8 cellular contexts compared by ENCODE assay signal in genomic region chr1:45843474-45843905, GRCh38. TPM values are rescaled to one million over a fixed set of nuclear protein-coding genes. Genes with fewer than 3 reads are reported as not detected.
DNase-seq lines count a peak whose midpoint lies in the region; ATAC-seq and TF ChIP-seq lines count a peak whose summit lies in the region.

No MANE protein-coding gene starts in this region.

- no peak for DNase-seq in activated CD4-positive, alpha-beta T cell treated with anti-CD3 and anti-CD28 coated beads, Interleukin-2, amount 10 ng/mL, durations not matched to agents 7 days and 5 days
- no peak for DNase-seq in activated CD4-positive, alpha-beta T cell treated with anti-CD3 and anti-CD28 coated beads for 1 hour
- peak; percentile 79 for DNase-seq in OCI-M1 (lab: John Stamatoyannopoulos, UW)
- no peak for DNase-seq in sciatic nerve (ENCODE audit: low spot score)
- no peak for DNase-seq in epidermal melanocyte (ENCODE audit: insufficient read length, low spot score)
- no peak for DNase-seq in glutamatergic neuron
- DNase-seq in aorta = no peak

- no peak overlapping the region for H3K27ac ChIP-seq in aorta (ENCODE audit: low read depth in 1 of 2, low read length in 2 of 2)

- ATAC-seq in sciatic nerve = peak; percentile 30
- no peak for ATAC-seq in aorta (ENCODE audit: low FRiP score)

- peaks cover 5% of the 10 kb centered on the region for H3K36me3 Mint-ChIP-seq in activated CD4-positive, alpha-beta T cell treated with anti-CD3 and anti-CD28 coated beads, Interleukin-2, amount 10 ng/mL, durations not matched to agents 7 days and 5 days (ENCODE audit: low read depth)
- H3K36me3 Mint-ChIP-seq in dendritic cell treated with granulocyte-macrophage colony-stimulating factor and Interleukin-4, amounts not matched to agents 40 ng/mL and 50 ng/mL, for 4 days (ENCODE audit: low read depth) = peaks cover 16% of the 10 kb centered on the region
- no peaks in the 10 kb centered on the region for H3K36me3 Mint-ChIP-seq in glutamatergic neuron (ENCODE audit: unreplicated experiment)

- H3K27me3 ChIP-seq in aorta (ENCODE audit: control insufficient read depth in 1 of 2, insufficient read depth in 2 of 2, low read length in 1 of 2) = no peaks in the 10 kb centered on the region

- no peaks in the 10 kb centered on the region for H3K27me3 Mint-ChIP-seq in activated CD4-positive, alpha-beta T cell treated with anti-CD3 and anti-CD28 coated beads, Interleukin-2, amount 10 ng/mL, durations not matched to agents 7 days and 5 days
- no peaks in the 10 kb centered on the region for H3K27me3 Mint-ChIP-seq in dendritic cell treated with granulocyte-macrophage colony-stimulating factor and Interleukin-4, amounts not matched to agents 40 ng/mL and 50 ng/mL, for 4 days
- no peaks in the 10 kb centered on the region for H3K27me3 Mint-ChIP-seq in glutamatergic neuron (ENCODE audit: unreplicated experiment)

- peaks cover under 1% of the 10 kb centered on the region for H3K9me3 Mint-ChIP-seq in activated CD4-positive, alpha-beta T cell treated with anti-CD3 and anti-CD28 coated beads, Interleukin-2, amount 10 ng/mL, durations not matched to agents 7 days and 5 days
- peaks cover 2% of the 10 kb centered on the region for H3K9me3 Mint-ChIP-seq in dendritic cell treated with granulocyte-macrophage colony-stimulating factor and Interleukin-4, amounts not matched to agents 40 ng/mL and 50 ng/mL, for 4 days
- no peaks in the 10 kb centered on the region for H3K9me3 Mint-ChIP-seq in glutamatergic neuron (ENCODE audit: unreplicated experiment)

- H3K27ac Mint-ChIP-seq in activated CD4-positive, alpha-beta T cell treated with anti-CD3 and anti-CD28 coated beads, Interleukin-2, amount 10 ng/mL, durations not matched to agents 7 days and 5 days = peak overlapping the region; percentile 86
- peak overlapping the region; percentile 13 for H3K27ac Mint-ChIP-seq in dendritic cell treated with granulocyte-macrophage colony-stimulating factor and Interleukin-4, amounts not matched to agents 40 ng/mL and 50 ng/mL, for 4 days
- H3K27ac Mint-ChIP-seq in glutamatergic neuron (ENCODE audit: unreplicated experiment) = no peak overlapping the region

- POLR2A ChIA-PET in activated CD4-positive, alpha-beta T cell treated with anti-CD3 and anti-CD28 coated beads, Interleukin-2, amount 10 ng/mL, durations not matched to agents 7 days and 5 days (lab: Charles Lee) = interaction anchor here (0.5 kb wide), 1 partner anchor 12 kb away, joined by 3 read pairs; no protein-coding TSS in a partner anchor

- peaks cover 14% of the 10 kb centered on the region for H3K4me1 Mint-ChIP-seq in activated CD4-positive, alpha-beta T cell treated with anti-CD3 and anti-CD28 coated beads, Interleukin-2, amount 10 ng/mL, durations not matched to agents 7 days and 5 days
- H3K4me1 Mint-ChIP-seq in dendritic cell treated with granulocyte-macrophage colony-stimulating factor and Interleukin-4, amounts not matched to agents 40 ng/mL and 50 ng/mL, for 4 days (ENCODE audit: low read depth) = peaks cover 14% of the 10 kb centered on the region
- peaks cover 6% of the 10 kb centered on the region for H3K4me1 Mint-ChIP-seq in glutamatergic neuron (ENCODE audit: low read depth, unreplicated experiment)

- H3K4me3 Mint-ChIP-seq in activated CD4-positive, alpha-beta T cell treated with anti-CD3 and anti-CD28 coated beads, Interleukin-2, amount 10 ng/mL, durations not matched to agents 7 days and 5 days = no peak overlapping the region
- H3K4me3 Mint-ChIP-seq in dendritic cell treated with granulocyte-macrophage colony-stimulating factor and Interleukin-4, amounts not matched to agents 40 ng/mL and 50 ng/mL, for 4 days = no peak overlapping the region
- no peak overlapping the region for H3K4me3 Mint-ChIP-seq in glutamatergic neuron (ENCODE audit: unreplicated experiment)

- H3K36me3 ChIP-seq in aorta (ENCODE audit: control insufficient read depth in 1 of 2, insufficient read depth in 2 of 2, low read length in 1 of 2) = no peaks in the 10 kb centered on the region

- H3K9me3 ChIP-seq in aorta (ENCODE audit: control insufficient read depth, low read length) = no peaks in the 10 kb centered on the region

- no peak for TF ChIP-seq CTCF in glutamatergic neuron (IDR thresholded peaks at IDR 0.05; ENCODE audit: partially characterized antibody, unreplicated experiment)

- H3K4me1 ChIP-seq in aorta (ENCODE audit: control insufficient read depth in 1 of 2, insufficient read depth in 2 of 2, low read length in 2 of 2) = peaks cover 0 to 3% of the 10 kb centered on the region in 2 donors

- intact Hi-C loops in dendritic cell treated with granulocyte-macrophage colony-stimulating factor and Interleukin-4, amounts not matched to agents 40 ng/mL and 50 ng/mL, for 4 days (cut with micrococcal nuclease) = loop anchor here (10.0 kb wide), 1 partner anchor 159 kb away; the partner anchor contains the start of genes GPBP1L1 and TMEM69
- intact Hi-C loops in sciatic nerve (cut with DNase I) = no loop called here
- intact Hi-C loops in aorta (cut with DNase I) = no loop called here

- H3K4me3 ChIP-seq in aorta (ENCODE audit: low read length in 2 of 2) = no peak overlapping the region

- CTCF ChIA-PET in activated CD4-positive, alpha-beta T cell treated with anti-CD3 and anti-CD28 coated beads, Interleukin-2, amount 10 ng/mL, durations not matched to agents 7 days and 5 days (lab: Charles Lee) = no interaction called here

RNA-seq across cellular contexts. Expression of gene MAST2, which starts 40.1 kb away (rescaled TPM):
- total RNA-seq in activated CD4-positive, alpha-beta T cell treated with anti-CD3 and anti-CD28 coated beads, Interleukin-2, amount 10 ng/mL, durations not matched to agents 7 days and 5 days = 10 to 100 TPM; 25.2 to 26.3 TPM
- total RNA-seq in sciatic nerve (55.0 TPM), glutamatergic neuron (ENCODE audit: unreplicated experiment) (95.1 TPM), aorta (10 to 100 TPM; 45.6 to 53.9 TPM)
- polyA plus RNA-seq in aorta = 10 to 100 TPM; 12.4 to 68.5 TPM
